Comparison of ENCODE assay signal across 10 cellular contexts in genomic region chr10:114911052-114911697, GRCh38. TPM values are rescaled to one million over a fixed set of nuclear protein-coding genes. Genes with fewer than 3 reads are reported as not detected.
A peak's percentile ranks its signal among the peaks of the same experiment; 100 is the strongest.
DNase-seq lines count a peak whose midpoint lies in the region; ATAC-seq and TF ChIP-seq lines count a peak whose summit lies in the region.
"Had no signal": no experiment of that assay in that cellular context is flagged by ENCODE, and none has a peak within 500 bp of the region (broad histone marks: within the 10 kb centered on the region; RNA-seq: fewer than 3 reads in every experiment).

No MANE protein-coding gene starts in this region.

- peaks cover 8% of the 10 kb centered on the region for H3K9me3 Mint-ChIP-seq in T-helper 2 cell treated with Interferon-gamma antibody and Interleukin-4, amounts not matched to agents 5 μg/mL and 100 μg/mL, for 36 hours
- no peaks in the 10 kb centered on the region for H3K9me3 Mint-ChIP-seq in endodermal cell

- no peaks in the 10 kb centered on the region for H3K27me3 ChIP-seq in endodermal cell (ENCODE audit: control insufficient read depth, insufficient read depth, low read length, poor library complexity, severe bottlenecking)

- peak; percentile 59 for ATAC-seq in GM19372 (IDR thresholded peaks at IDR 0.05; ENCODE audit: low read depth, unreplicated experiment)
- peak; percentile 86 for ATAC-seq in HG02884 (IDR thresholded peaks at IDR 0.05; ENCODE audit: unreplicated experiment)

- 95 to 96% methylated on average over 4 of the region's 4 CpGs for WGBS in endodermal cell (ENCODE audit: insufficient coverage in 1 of 2, insufficient read length in 1 of 2), 2 experiments

- H3K4me1 Mint-ChIP-seq in T-helper 2 cell treated with Interferon-gamma antibody and Interleukin-4, amounts not matched to agents 5 μg/mL and 100 μg/mL, for 36 hours (ENCODE audit: low read depth), result peaks cover 39% of the 10 kb centered on the region
- peaks cover 9% of the 10 kb centered on the region for H3K4me1 Mint-ChIP-seq in endodermal cell
- H3K4me1 Mint-ChIP-seq: B cell had no signal

- no peak overlapping the region for H3K9ac ChIP-seq in endodermal cell (ENCODE audit: extremely low read depth, low read length, poor library complexity, severe bottlenecking)

- no peaks in the 10 kb centered on the region for H3K9me3 ChIP-seq in endodermal cell (ENCODE audit: control insufficient read depth, low read length)

- H3K27ac Mint-ChIP-seq in T-helper 2 cell treated with Interferon-gamma antibody and Interleukin-4, amounts not matched to agents 5 μg/mL and 100 μg/mL, for 36 hours, result peak overlapping the region; percentile 86
- no peak overlapping the region for H3K27ac Mint-ChIP-seq in endodermal cell
- H3K27ac Mint-ChIP-seq: B cell had no signal

- TF ChIP-seq CTCF in GM12864 (IDR thresholded peaks at IDR 0.05; ENCODE audit: low read depth, low read length, missing control alignments), result no peak
- TF ChIP-seq CTCF in endodermal cell (conservative IDR thresholded peaks at IDR 0.05), result no peak

- H3K4me3 Mint-ChIP-seq in T-helper 2 cell treated with Interferon-gamma antibody and Interleukin-4, amounts not matched to agents 5 μg/mL and 100 μg/mL, for 36 hours, result peak overlapping the region; percentile 27
- no peak overlapping the region for H3K4me3 Mint-ChIP-seq in endodermal cell
- H3K4me3 Mint-ChIP-seq: B cell had no signal

- DNase-seq in GM12864 (ENCODE audit: low read depth) (peak; percentile 22), endodermal cell (no peak), SKM-1 treated with dmso at 0.1 percent for 144 hours (lab: John Stamatoyannopoulos, UW; ENCODE audit: unreplicated experiment) (no peak), GM19238 (ENCODE audit: insufficient read length, low spot score) (no peak), kidney glomerular epithelial cell (lab: John Stamatoyannopoulos, UW) (no peak)
- DNase-seq in T-helper 2 cell treated with Interferon-gamma antibody and Interleukin-4, amounts not matched to agents 5 μg/mL and 100 μg/mL, for 36 hours (ENCODE audit: low spot score), result peak; percentile 51
- DNase-seq: activated CD8-positive, alpha-beta memory T cell treated with anti-CD3 and anti-CD28 coated beads, Interleukin-2, amount 50 U/mL, for 4 hours had no signal

- no peaks in the 10 kb centered on the region for H3K36me3 ChIP-seq in endodermal cell (ENCODE audit: control insufficient read depth, insufficient read depth, low read length)

- peaks cover 3% of the 10 kb centered on the region for H3K27me3 Mint-ChIP-seq in T-helper 2 cell treated with Interferon-gamma antibody and Interleukin-4, amounts not matched to agents 5 μg/mL and 100 μg/mL, for 36 hours (ENCODE audit: low read depth)
- no peaks in the 10 kb centered on the region for H3K27me3 Mint-ChIP-seq in endodermal cell (ENCODE audit: insufficient read depth)

- no peak overlapping the region for H3K27ac ChIP-seq in endodermal cell (ENCODE audit: low read depth, low read length)

- H3K36me3 Mint-ChIP-seq in T-helper 2 cell treated with Interferon-gamma antibody and Interleukin-4, amounts not matched to agents 5 μg/mL and 100 μg/mL, for 36 hours (ENCODE audit: low read depth), result no peaks in the 10 kb centered on the region
- no peaks in the 10 kb centered on the region for H3K36me3 Mint-ChIP-seq in endodermal cell (ENCODE audit: low read depth)

- no peaks in the 10 kb centered on the region for H3K4me1 ChIP-seq in endodermal cell (ENCODE audit: control insufficient read depth, insufficient read depth, low read length)

- no peak overlapping the region for H3K4me3 ChIP-seq in GM12864 (ENCODE audit: low read depth, low read length)
- H3K4me3 ChIP-seq in endodermal cell (ENCODE audit: low read length), result no peak overlapping the region

RNA-seq across cellular contexts. Expression of gene TRUB1, which starts 26.8 kb away (rescaled TPM):
- 10 to 100 TPM; 18.5 to 18.8 TPM for total RNA-seq in endodermal cell
- polyA plus RNA-seq in endodermal cell (2013, experiment 1 of 2), result 24.8 TPM
- 22.6 TPM for polyA plus RNA-seq in endodermal cell (2013, experiment 2 of 2)

Comparison
In these comparisons a context has a peak if more than half of its experiments do, and no peak if none do; other contexts are left out.
1. DNase-seq: peak in GM12864 (single experiment) and T-helper 2 cell treated with Interferon-gamma antibody and Interleukin-4, amounts not matched to agents 5 μg/mL and 100 μg/mL, for 36 hours (single experiment); none in endodermal cell (single experiment), SKM-1 treated with dmso at 0.1 percent for 144 hours (single experiment), GM19238 (single experiment) and kidney glomerular epithelial cell (single experiment).